Comparison of ENCODE assay signal across 1 cellular context in genomic region chr7:43758861-43759683, GRCh38.
TF ChIP-seq lines count a peak whose summit lies in the region.

No MANE protein-coding gene starts in this region.

TF ChIP-seq in GM12878, 131 proteins besides CTCF, POLR2A, EP300 and RAD21 (continues in another document):
- no peak for TF ChIP-seq TBL1XR1 (IDR thresholded peaks at IDR 0.05; ENCODE audit: low read depth, low read length)
- no peak for TF ChIP-seq HDAC2 (IDR thresholded peaks at IDR 0.05)
- no peak for TF ChIP-seq ATF7 (IDR thresholded peaks at IDR 0.05; ENCODE audit: low read depth)
- TF ChIP-seq MEF2A (IDR thresholded peaks at IDR 0.05; ENCODE audit: insufficient read depth, low read depth, low read length), result no peak
- TF ChIP-seq ZBTB11 (CRISPR knock-in tag; IDR thresholded peaks at IDR 0.05), result no peak
- TF ChIP-seq JUND (IDR thresholded peaks at IDR 0.05; ENCODE audit: low read depth, low read length), result no peak
- TF ChIP-seq SMAD5 (IDR thresholded peaks at IDR 0.05; ENCODE audit: low read depth), result no peak
- TF ChIP-seq RB1 (IDR thresholded peaks at IDR 0.05; ENCODE audit: borderline replicate concordance), result no peak
- TF ChIP-seq, protein P1, sequence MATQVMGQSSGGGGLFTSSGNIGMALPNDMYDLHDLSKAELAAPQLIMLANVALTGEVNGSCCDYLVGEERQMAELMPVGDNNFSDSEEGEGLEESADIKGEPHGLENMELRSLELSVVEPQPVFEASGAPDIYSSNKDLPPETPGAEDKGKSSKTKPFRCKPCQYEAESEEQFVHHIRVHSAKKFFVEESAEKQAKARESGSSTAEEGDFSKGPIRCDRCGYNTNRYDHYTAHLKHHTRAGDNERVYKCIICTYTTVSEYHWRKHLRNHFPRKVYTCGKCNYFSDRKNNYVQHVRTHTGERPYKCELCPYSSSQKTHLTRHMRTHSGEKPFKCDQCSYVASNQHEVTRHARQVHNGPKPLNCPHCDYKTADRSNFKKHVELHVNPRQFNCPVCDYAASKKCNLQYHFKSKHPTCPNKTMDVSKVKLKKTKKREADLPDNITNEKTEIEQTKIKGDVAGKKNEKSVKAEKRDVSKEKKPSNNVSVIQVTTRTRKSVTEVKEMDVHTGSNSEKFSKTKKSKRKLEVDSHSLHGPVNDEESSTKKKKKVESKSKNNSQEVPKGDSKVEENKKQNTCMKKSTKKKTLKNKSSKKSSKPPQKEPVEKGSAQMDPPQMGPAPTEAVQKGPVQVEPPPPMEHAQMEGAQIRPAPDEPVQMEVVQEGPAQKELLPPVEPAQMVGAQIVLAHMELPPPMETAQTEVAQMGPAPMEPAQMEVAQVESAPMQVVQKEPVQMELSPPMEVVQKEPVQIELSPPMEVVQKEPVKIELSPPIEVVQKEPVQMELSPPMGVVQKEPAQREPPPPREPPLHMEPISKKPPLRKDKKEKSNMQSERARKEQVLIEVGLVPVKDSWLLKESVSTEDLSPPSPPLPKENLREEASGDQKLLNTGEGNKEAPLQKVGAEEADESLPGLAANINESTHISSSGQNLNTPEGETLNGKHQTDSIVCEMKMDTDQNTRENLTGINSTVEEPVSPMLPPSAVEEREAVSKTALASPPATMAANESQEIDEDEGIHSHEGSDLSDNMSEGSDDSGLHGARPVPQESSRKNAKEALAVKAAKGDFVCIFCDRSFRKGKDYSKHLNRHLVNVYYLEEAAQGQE (IDR thresholded peaks at IDR 0.05; ENCODE audit: low read depth, low read length), result no peak
- TF ChIP-seq CEBPB (IDR thresholded peaks at IDR 0.05; ENCODE audit: borderline replicate concordance in 1 of 2, low read depth in 2 of 2, low read length in 2 of 2), result no peak
- no peak for TF ChIP-seq CBFB (IDR thresholded peaks at IDR 0.05; ENCODE audit: low read depth)
- no peak for TF ChIP-seq RAD51 (IDR thresholded peaks at IDR 0.05)
- TF ChIP-seq MTA2 (IDR thresholded peaks at IDR 0.05; ENCODE audit: low read depth), result no peak
- TF ChIP-seq FOXM1 (IDR thresholded peaks at IDR 0.05; ENCODE audit: low read depth, low read length), result 0 out of 2 replicates have a peak, but pooled peaks have one; percentile 26
- TF ChIP-seq ZNF207 (IDR thresholded peaks at IDR 0.05; ENCODE audit: borderline replicate concordance), result no peak
- no peak for TF ChIP-seq BCL11A (IDR thresholded peaks at IDR 0.05; ENCODE audit: low read depth, low read length)
- peak; percentile 70; the same call in 1 of the 2 replicates for TF ChIP-seq RBBP5 (conservative IDR thresholded peaks at IDR 0.05)
- TF ChIP-seq, protein P2, sequence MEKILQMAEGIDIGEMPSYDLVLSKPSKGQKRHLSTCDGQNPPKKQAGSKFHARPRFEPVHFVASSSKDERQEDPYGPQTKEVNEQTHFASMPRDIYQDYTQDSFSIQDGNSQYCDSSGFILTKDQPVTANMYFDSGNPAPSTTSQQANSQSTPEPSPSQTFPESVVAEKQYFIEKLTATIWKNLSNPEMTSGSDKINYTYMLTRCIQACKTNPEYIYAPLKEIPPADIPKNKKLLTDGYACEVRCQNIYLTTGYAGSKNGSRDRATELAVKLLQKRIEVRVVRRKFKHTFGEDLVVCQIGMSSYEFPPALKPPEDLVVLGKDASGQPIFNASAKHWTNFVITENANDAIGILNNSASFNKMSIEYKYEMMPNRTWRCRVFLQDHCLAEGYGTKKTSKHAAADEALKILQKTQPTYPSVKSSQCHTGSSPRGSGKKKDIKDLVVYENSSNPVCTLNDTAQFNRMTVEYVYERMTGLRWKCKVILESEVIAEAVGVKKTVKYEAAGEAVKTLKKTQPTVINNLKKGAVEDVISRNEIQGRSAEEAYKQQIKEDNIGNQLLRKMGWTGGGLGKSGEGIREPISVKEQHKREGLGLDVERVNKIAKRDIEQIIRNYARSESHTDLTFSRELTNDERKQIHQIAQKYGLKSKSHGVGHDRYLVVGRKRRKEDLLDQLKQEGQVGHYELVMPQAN (conservative IDR thresholded peaks at IDR 0.05), result 0 out of 2 replicates have a peak, but pooled peaks have one; percentile 14
- TF ChIP-seq BHLHE40 (IDR thresholded peaks at IDR 0.05; ENCODE audit: borderline replicate concordance in 1 of 2, low read depth in 2 of 2, low read length in 1 of 2), result peak in 1 of 2 experiments; percentile 40; a peak in 1 of 4 replicates
- no peak for TF ChIP-seq YY1 (IDR thresholded peaks at IDR 0.05; ENCODE audit: low read depth, low read length)
- no peak for TF ChIP-seq NFXL1 (IDR thresholded peaks at IDR 0.05; ENCODE audit: borderline replicate concordance)
- TF ChIP-seq KLF5 (IDR thresholded peaks at IDR 0.05; ENCODE audit: partially characterized antibody), result no peak
- no peak for TF ChIP-seq NR2C1 (IDR thresholded peaks at IDR 0.05)
- TF ChIP-seq ZBTB40 (IDR thresholded peaks at IDR 0.05; ENCODE audit: borderline replicate concordance), result peak; percentile 71
- TF ChIP-seq SIN3A (IDR thresholded peaks at IDR 0.05; ENCODE audit: low read depth, low read length), result no peak; the same call in none of the 2 replicates
- TF ChIP-seq SPI1 (IDR thresholded peaks at IDR 0.05; ENCODE audit: borderline replicate concordance, insufficient read depth, low read depth, low read length), result no peak
- TF ChIP-seq, protein P3, sequence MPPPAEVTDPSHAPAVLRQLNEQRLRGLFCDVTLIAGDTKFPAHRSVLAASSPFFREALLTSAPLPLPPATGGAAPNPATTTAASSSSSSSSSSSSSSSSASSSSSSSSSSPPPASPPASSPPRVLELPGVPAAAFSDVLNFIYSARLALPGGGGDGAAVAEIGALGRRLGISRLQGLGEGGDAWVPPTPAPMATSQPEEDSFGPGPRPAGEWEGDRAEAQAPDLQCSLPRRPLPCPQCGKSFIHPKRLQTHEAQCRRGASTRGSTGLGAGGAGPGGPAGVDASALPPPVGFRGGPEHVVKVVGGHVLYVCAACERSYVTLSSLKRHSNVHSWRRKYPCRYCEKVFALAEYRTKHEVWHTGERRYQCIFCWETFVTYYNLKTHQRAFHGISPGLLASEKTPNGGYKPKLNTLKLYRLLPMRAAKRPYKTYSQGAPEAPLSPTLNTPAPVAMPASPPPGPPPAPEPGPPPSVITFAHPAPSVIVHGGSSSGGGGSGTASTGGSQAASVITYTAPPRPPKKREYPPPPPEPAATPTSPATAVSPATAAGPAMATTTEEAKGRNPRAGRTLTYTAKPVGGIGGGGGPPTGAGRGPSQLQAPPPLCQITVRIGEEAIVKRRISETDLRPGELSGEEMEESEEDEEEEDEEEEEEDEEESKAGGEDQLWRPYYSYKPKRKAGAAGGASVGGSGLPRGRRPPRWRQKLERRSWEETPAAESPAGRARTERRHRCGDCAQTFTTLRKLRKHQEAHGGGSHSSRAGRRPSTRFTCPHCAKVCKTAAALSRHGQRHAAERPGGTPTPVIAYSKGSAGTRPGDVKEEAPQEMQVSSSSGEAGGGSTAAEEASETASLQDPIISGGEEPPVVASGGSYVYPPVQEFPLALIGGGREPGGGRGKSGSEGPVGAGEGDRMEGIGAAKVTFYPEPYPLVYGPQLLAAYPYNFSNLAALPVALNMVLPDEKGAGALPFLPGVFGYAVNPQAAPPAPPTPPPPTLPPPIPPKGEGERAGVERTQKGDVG (CRISPR knock-in tag; IDR thresholded peaks at IDR 0.05), result no peak
- TF ChIP-seq, protein P4, sequence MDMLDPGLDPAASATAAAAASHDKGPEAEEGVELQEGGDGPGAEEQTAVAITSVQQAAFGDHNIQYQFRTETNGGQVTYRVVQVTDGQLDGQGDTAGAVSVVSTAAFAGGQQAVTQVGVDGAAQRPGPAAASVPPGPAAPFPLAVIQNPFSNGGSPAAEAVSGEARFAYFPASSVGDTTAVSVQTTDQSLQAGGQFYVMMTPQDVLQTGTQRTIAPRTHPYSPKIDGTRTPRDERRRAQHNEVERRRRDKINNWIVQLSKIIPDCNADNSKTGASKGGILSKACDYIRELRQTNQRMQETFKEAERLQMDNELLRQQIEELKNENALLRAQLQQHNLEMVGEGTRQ (IDR thresholded peaks at IDR 0.05; ENCODE audit: borderline replicate concordance, low read depth, low read length), result no peak
- no peak for TF ChIP-seq ZNF384 (IDR thresholded peaks at IDR 0.05; ENCODE audit: borderline replicate concordance, low read depth, low read length)
- no peak for TF ChIP-seq PAX5 (IDR thresholded peaks at IDR 0.05; ENCODE audit: borderline replicate concordance, low read depth, low read length)
- TF ChIP-seq, protein P5, sequence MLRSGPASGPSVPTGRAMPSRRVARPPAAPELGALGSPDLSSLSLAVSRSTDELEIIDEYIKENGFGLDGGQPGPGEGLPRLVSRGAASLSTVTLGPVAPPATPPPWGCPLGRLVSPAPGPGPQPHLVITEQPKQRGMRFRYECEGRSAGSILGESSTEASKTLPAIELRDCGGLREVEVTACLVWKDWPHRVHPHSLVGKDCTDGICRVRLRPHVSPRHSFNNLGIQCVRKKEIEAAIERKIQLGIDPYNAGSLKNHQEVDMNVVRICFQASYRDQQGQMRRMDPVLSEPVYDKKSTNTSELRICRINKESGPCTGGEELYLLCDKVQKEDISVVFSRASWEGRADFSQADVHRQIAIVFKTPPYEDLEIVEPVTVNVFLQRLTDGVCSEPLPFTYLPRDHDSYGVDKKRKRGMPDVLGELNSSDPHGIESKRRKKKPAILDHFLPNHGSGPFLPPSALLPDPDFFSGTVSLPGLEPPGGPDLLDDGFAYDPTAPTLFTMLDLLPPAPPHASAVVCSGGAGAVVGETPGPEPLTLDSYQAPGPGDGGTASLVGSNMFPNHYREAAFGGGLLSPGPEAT (IDR thresholded peaks at IDR 0.05; ENCODE audit: low read depth), result no peak
- TF ChIP-seq IRF3 (IDR thresholded peaks at IDR 0.05), result no peak
- no peak for TF ChIP-seq RELA (IDR thresholded peaks at IDR 0.05; ENCODE audit: borderline replicate concordance, partially characterized antibody)
- no peak for TF ChIP-seq ZNF217 (IDR thresholded peaks at IDR 0.05)
- TF ChIP-seq HDGF (IDR thresholded peaks at IDR 0.05), result no peak
- TF ChIP-seq, protein P6, sequence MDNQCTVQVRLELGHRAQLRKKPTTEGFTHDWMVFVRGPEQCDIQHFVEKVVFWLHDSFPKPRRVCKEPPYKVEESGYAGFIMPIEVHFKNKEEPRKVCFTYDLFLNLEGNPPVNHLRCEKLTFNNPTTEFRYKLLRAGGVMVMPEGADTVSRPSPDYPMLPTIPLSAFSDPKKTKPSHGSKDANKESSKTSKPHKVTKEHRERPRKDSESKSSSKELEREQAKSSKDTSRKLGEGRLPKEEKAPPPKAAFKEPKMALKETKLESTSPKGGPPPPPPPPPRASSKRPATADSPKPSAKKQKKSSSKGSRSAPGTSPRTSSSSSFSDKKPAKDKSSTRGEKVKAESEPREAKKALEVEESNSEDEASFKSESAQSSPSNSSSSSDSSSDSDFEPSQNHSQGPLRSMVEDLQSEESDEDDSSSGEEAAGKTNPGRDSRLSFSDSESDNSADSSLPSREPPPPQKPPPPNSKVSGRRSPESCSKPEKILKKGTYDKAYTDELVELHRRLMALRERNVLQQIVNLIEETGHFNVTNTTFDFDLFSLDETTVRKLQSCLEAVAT (IDR thresholded peaks at IDR 0.05), result peak; percentile 98
